ENCODE assay signal across 1 cellular context in the genomic region with DNA sequence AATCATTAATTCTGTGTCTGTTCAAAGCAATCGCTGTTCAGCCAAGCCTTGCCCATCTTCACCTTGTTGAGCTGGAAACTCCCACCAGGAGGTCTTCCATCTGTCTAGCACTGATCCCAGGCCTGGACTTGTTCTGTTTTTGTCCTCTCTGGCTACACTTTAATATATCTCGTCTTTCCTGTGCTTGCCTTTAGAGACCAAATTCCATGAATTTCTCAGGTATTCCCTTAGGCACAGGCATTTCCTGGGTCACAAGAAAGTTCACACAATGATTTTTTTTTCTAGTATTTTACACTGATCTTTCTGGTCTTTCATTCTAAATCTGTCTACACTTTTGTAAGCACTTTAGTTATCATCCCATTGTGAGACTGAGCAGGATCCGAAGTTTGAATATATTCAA.
TF ChIP-seq lines count a peak whose summit lies in the region.

No MANE protein-coding gene starts in this region.

TF ChIP-seq in K562, 482 proteins besides CTCF, POLR2A, EP300 and RAD21 (continued from another document):
- TF ChIP-seq BCOR (IDR thresholded peaks at IDR 0.05) (no peak), ZNF586 (CRISPR knock-in tag; conservative IDR thresholded peaks at IDR 0.05) (no peak), FOXJ3 (CRISPR knock-in tag; IDR thresholded peaks at IDR 0.05) (no peak), SAFB (IDR thresholded peaks at IDR 0.05; ENCODE audit: borderline replicate concordance, low read depth, low read length) (no peak), E2F3 (CRISPR knock-in tag; IDR thresholded peaks at IDR 0.05) (no peak), NR2F6 (CRISPR knock-in tag; IDR thresholded peaks at IDR 0.05) (no peak), ZKSCAN1 (IDR thresholded peaks at IDR 0.05; ENCODE audit: low read depth, low read length) (no peak), ZNF77 (CRISPR knock-in tag; IDR thresholded peaks at IDR 0.05) (no peak), FOXK2 (conservative IDR thresholded peaks at IDR 0.05 in 1 of 2, IDR thresholded peaks at IDR 0.05 in 1 of 2; ENCODE audit: low read depth in 2 of 2) (no peak), CTBP1 (IDR thresholded peaks at IDR 0.05; ENCODE audit: borderline replicate concordance) (no peak)
- TF ChIP-seq, protein P1, sequence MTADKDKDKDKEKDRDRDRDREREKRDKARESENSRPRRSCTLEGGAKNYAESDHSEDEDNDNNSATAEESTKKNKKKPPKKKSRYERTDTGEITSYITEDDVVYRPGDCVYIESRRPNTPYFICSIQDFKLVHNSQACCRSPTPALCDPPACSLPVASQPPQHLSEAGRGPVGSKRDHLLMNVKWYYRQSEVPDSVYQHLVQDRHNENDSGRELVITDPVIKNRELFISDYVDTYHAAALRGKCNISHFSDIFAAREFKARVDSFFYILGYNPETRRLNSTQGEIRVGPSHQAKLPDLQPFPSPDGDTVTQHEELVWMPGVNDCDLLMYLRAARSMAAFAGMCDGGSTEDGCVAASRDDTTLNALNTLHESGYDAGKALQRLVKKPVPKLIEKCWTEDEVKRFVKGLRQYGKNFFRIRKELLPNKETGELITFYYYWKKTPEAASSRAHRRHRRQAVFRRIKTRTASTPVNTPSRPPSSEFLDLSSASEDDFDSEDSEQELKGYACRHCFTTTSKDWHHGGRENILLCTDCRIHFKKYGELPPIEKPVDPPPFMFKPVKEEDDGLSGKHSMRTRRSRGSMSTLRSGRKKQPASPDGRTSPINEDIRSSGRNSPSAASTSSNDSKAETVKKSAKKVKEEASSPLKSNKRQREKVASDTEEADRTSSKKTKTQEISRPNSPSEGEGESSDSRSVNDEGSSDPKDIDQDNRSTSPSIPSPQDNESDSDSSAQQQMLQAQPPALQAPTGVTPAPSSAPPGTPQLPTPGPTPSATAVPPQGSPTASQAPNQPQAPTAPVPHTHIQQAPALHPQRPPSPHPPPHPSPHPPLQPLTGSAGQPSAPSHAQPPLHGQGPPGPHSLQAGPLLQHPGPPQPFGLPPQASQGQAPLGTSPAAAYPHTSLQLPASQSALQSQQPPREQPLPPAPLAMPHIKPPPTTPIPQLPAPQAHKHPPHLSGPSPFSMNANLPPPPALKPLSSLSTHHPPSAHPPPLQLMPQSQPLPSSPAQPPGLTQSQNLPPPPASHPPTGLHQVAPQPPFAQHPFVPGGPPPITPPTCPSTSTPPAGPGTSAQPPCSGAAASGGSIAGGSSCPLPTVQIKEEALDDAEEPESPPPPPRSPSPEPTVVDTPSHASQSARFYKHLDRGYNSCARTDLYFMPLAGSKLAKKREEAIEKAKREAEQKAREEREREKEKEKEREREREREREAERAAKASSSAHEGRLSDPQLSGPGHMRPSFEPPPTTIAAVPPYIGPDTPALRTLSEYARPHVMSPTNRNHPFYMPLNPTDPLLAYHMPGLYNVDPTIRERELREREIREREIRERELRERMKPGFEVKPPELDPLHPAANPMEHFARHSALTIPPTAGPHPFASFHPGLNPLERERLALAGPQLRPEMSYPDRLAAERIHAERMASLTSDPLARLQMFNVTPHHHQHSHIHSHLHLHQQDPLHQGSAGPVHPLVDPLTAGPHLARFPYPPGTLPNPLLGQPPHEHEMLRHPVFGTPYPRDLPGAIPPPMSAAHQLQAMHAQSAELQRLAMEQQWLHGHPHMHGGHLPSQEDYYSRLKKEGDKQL (CRISPR knock-in tag; IDR thresholded peaks at IDR 0.05; ENCODE audit: borderline replicate concordance) = no peak
TF ChIP-seq in K562: peak in this region for 0.
